ENCODE assay signal across 11 cellular contexts in the genomic region with DNA sequence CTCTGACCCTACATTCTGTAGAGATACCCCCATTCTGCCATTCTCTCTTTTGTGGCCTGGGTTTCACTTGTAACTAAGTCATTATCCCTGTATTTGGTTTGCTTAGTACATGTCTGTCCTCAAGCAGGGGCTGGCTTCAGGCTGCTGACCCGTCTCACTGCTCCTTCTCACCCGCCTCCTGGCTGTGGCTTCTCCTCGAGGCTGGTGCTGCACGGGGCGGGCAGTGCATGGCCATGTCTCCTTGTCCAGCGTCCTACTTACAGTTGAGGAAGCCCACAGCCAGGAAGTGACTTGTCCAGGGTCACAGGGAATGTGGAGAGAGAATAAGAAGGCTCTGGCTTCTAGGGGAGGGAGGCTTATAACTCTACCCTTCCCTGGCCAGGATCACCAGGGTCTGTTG. TPM values are rescaled to one million over a fixed set of nuclear protein-coding genes. Genes with fewer than 3 reads are reported as not detected.
"Had no signal": no experiment of that assay in that cellular context is flagged by ENCODE, and none has a peak within 500 bp of the region (broad histone marks: within the 10 kb centered on the region; RNA-seq: fewer than 3 reads in every experiment).

No MANE protein-coding gene starts in this region.

- FAIRE-seq: K562 had no signal

- H3K9ac ChIP-seq: KMS-11 had no signal

- ATAC-seq: HCT116 had no signal

- H3K4me3 ChIP-seq: HAP-1, K562 had no signal

- H3K9me3 ChIP-seq: HAP-1 had no signal

- H3K4me1 ChIP-seq: HAP-1 had no signal

- H3K4me2 ChIP-seq: KMS-11 had no signal

- DNase-seq: GOT3, H7, IMR-90, Karpas-422 had no signal

- H3K27ac ChIP-seq: HL-60, KMS-11 had no signal

RNA-seq across cellular contexts. Expression of a gene that starts 11.3 kb away (rescaled TPM):
- total RNA-seq: H4, H7, HT1080, IMR-90, K562 had no signal
- polyA plus RNA-seq: IMR-90, K562 had no signal
